In genomic region chr2:8281950-8282857, GRCh38 we compare ENCODE assay signal across 14 cellular contexts.
DNase-seq lines count a peak whose midpoint lies in the region; ATAC-seq and TF ChIP-seq lines count a peak whose summit lies in the region.
"Had no signal": no experiment of that assay in that cellular context is flagged by ENCODE, and none has a peak within 500 bp of the region (broad histone marks: within the 10 kb centered on the region; RNA-seq: fewer than 3 reads in every experiment).

No MANE protein-coding gene starts in this region.

- H3K36me3 Mint-ChIP-seq in activated T-cell treated with anti-CD3 and anti-CD28 coated beads, Interleukin-2, amount 50 U/mL, for 72 hours (ENCODE audit: insufficient read depth in 2 of 2): peaks cover 0 to under 1% of the 10 kb centered on the region in 2 donors
- peaks cover 13% of the 10 kb centered on the region for H3K36me3 Mint-ChIP-seq in stimulated activated effector memory CD8-positive, alpha-beta T cell treated with anti-CD3 and anti-CD28 coated beads, Interleukin-12 subunit alpha, Interleukin-12 subunit beta, amount 100 ng/mL, for 72 hours

- CTCF ChIA-PET in SK-N-SH (lab: Yijun Ruan, JAX): interaction anchor here (0.5 to 2.0 kb wide), 8 partner anchors 10 to 1185 kb away, joined by 3 to 5 read pairs (median 4); no protein-coding TSS in a partner anchor

- H3K27ac Mint-ChIP-seq in activated T-cell treated with anti-CD3 and anti-CD28 coated beads, Interleukin-2, amount 50 U/mL, for 72 hours: no peak overlapping the region
- H3K27ac Mint-ChIP-seq in stimulated activated effector memory CD8-positive, alpha-beta T cell treated with anti-CD3 and anti-CD28 coated beads, Interleukin-12 subunit alpha, Interleukin-12 subunit beta, amount 100 ng/mL, for 72 hours: peak overlapping the region; percentile 94

- H3K9me3 ChIP-seq in SK-N-SH: no peaks in the 10 kb centered on the region
- H3K9me3 ChIP-seq in effector memory CD4-positive, alpha-beta T cell (ENCODE audit: control insufficient read depth, low read length): no peaks in the 10 kb centered on the region
- H3K9me3 ChIP-seq: psoas muscle, suprapubic skin had no signal

- peaks cover 16% of the 10 kb centered on the region for H3K27me3 Mint-ChIP-seq in activated T-cell treated with anti-CD3 and anti-CD28 coated beads, Interleukin-2, amount 50 U/mL, for 72 hours (ENCODE audit: low read depth)

- TF ChIP-seq RAD21 in SK-N-SH (IDR thresholded peaks at IDR 0.05; ENCODE audit: low read length): peak; percentile 40; the same call in 1 of the 2 replicates

- POLR2A ChIA-PET in SK-N-SH (lab: Yijun Ruan, JAX): interaction anchor here (1.3 to 2.0 kb wide), 2 partner anchors 258 to 400 kb away, joined by 6 to 8 read pairs; partner anchors contain the start of gene ID2

- H3K9me2 ChIP-seq in SK-N-SH: no peaks in the 10 kb centered on the region

- peak overlapping the region in 1 of 2 experiments; percentile 76; a peak in 2 of 4 replicates for H3K27ac ChIP-seq in SK-N-SH (ENCODE audit: low read depth in 2 of 2, low read length in 1 of 2)
- H3K27ac ChIP-seq in effector memory CD4-positive, alpha-beta T cell (ENCODE audit: insufficient read depth, low read length, poor library complexity, severe bottlenecking): no peak overlapping the region
- H3K27ac ChIP-seq: psoas muscle, suprapubic skin, VCaP had no signal

- no peaks in the 10 kb centered on the region for H3K36me3 ChIP-seq in SK-N-SH (replicated peaks in 1 of 2; ENCODE audit: control insufficient read depth in 1 of 2, insufficient read depth in 2 of 2, low read length in 1 of 2)
- H3K36me3 ChIP-seq in effector memory CD4-positive, alpha-beta T cell (ENCODE audit: control insufficient read depth, insufficient read depth, low read length): no peaks in the 10 kb centered on the region
- H3K36me3 ChIP-seq: suprapubic skin had no signal

- H3K4me1 ChIP-seq in SK-N-SH (ENCODE audit: control insufficient read depth in 1 of 2, insufficient read depth in 2 of 2, low read depth in 1 of 2, low read length in 1 of 2): peaks cover 0 to 22% of the 10 kb centered on the region in 2 experiments; a peak in 2 of 4 replicates
- H3K4me1 ChIP-seq in effector memory CD4-positive, alpha-beta T cell (ENCODE audit: control insufficient read depth, insufficient read depth, low read length, poor library complexity, severe bottlenecking): peaks cover 3% of the 10 kb centered on the region
- H3K4me1 ChIP-seq: psoas muscle had no signal

- H3K4me1 Mint-ChIP-seq in activated T-cell treated with anti-CD3 and anti-CD28 coated beads, Interleukin-2, amount 50 U/mL, for 72 hours (ENCODE audit: low read depth): peaks cover 13% of the 10 kb centered on the region
- peaks cover 56% of the 10 kb centered on the region for H3K4me1 Mint-ChIP-seq in stimulated activated effector memory CD8-positive, alpha-beta T cell treated with anti-CD3 and anti-CD28 coated beads, Interleukin-12 subunit alpha, Interleukin-12 subunit beta, amount 100 ng/mL, for 72 hours

- 78% methylated on average over 21 of the region's 25 CpGs for WGBS in SK-N-SH (ENCODE audit: low lambda C conversion rate)

- TF ChIP-seq EP300 in SK-N-SH (IDR thresholded peaks at IDR 0.05; ENCODE audit: borderline replicate concordance in 1 of 2, low read depth in 1 of 2, low read length in 1 of 2): peak in 1 of 2 experiments; percentile 96; a peak in 2 of 4 replicates

- no peak overlapping the region for H3K9ac ChIP-seq in SK-N-SH

- peaks cover 0 to under 1% of the 10 kb centered on the region in 2 donors for H3K9me3 Mint-ChIP-seq in activated T-cell treated with anti-CD3 and anti-CD28 coated beads, Interleukin-2, amount 50 U/mL, for 72 hours
- no peaks in the 10 kb centered on the region for H3K9me3 Mint-ChIP-seq in stimulated activated effector memory CD8-positive, alpha-beta T cell treated with anti-CD3 and anti-CD28 coated beads, Interleukin-12 subunit alpha, Interleukin-12 subunit beta, amount 100 ng/mL, for 72 hours

- no peak for DNase-seq in activated T-cell treated with anti-CD3 and anti-CD28 coated beads, Interleukin-2, amount 50 U/mL, for 72 hours
- no peak for DNase-seq in activated T-cell treated with anti-CD3 and anti-CD28 coated beads, Interleukin-2, amount 50 U/mL, for 48 hours
- DNase-seq in SK-N-SH: peak; percentile 81
- peak in 1 of 3 donors; percentile 3 for DNase-seq in effector memory CD4-positive, alpha-beta T cell
- DNase-seq in stimulated activated effector memory CD8-positive, alpha-beta T cell treated with anti-CD3 and anti-CD28 coated beads, Interleukin-12 subunit alpha, Interleukin-12 subunit beta, amount 100 ng/mL, for 72 hours (ENCODE audit: low spot score in 2 of 2): no peak
- DNase-seq: ACHN; activated CD8-positive, alpha-beta memory T cell treated with anti-CD3 and anti-CD28 coated beads, Interleukin-2, amount 50 U/mL, for 48 hours; amygdala; psoas muscle had no signal

- no peaks in the 10 kb centered on the region for H3K27me3 ChIP-seq in SK-N-SH (ENCODE audit: insufficient read depth)
- H3K27me3 ChIP-seq in effector memory CD4-positive, alpha-beta T cell (replicated peaks; ENCODE audit: control insufficient read depth, insufficient read depth, low read length, poor library complexity, severe bottlenecking): no peaks in the 10 kb centered on the region
- H3K27me3 ChIP-seq: suprapubic skin had no signal

- H3F3A ChIP-seq in SK-N-SH (replicated peaks; ENCODE audit: insufficient read depth): no peaks in the 10 kb centered on the region

- no peak overlapping the region for H3K4me3 ChIP-seq in SK-N-SH (ENCODE audit: low read depth in 2 of 2, low read length in 1 of 2)
- H3K4me3 ChIP-seq in effector memory CD4-positive, alpha-beta T cell (ENCODE audit: insufficient read depth, low read depth, low read length, poor library complexity, severe bottlenecking): peak overlapping the region; percentile 22
- H3K4me3 ChIP-seq: psoas muscle, suprapubic skin had no signal

- ATAC-seq in activated T-cell treated with anti-CD3 and anti-CD28 coated beads, Interleukin-2, amount 50 U/mL, for 72 hours (replicated peaks in 1 of 2): peak in 1 of 2 donors; percentile 81
- ATAC-seq in stimulated activated effector memory CD8-positive, alpha-beta T cell treated with anti-CD3 and anti-CD28 coated beads, Interleukin-12 subunit alpha, Interleukin-12 subunit beta, amount 100 ng/mL, for 72 hours: peak; percentile 95
- no peak for ATAC-seq in GM19023 (IDR thresholded peaks at IDR 0.05; ENCODE audit: unreplicated experiment)
- no peak for ATAC-seq in GM21526 (IDR thresholded peaks at IDR 0.05; ENCODE audit: low FRiP score, unreplicated experiment)
- no peak for ATAC-seq in HG02763 (IDR thresholded peaks at IDR 0.05; ENCODE audit: unreplicated experiment)
- ATAC-seq: psoas muscle had no signal

- no peak overlapping the region for H2AFZ ChIP-seq in SK-N-SH (ENCODE audit: low read depth)

- H3K79me2 ChIP-seq in SK-N-SH (ENCODE audit: insufficient read depth): no peaks in the 10 kb centered on the region

- H3K4me3 Mint-ChIP-seq in activated T-cell treated with anti-CD3 and anti-CD28 coated beads, Interleukin-2, amount 50 U/mL, for 72 hours: peak overlapping the region; percentile 52 to 82
- peak overlapping the region; percentile 85 for H3K4me3 Mint-ChIP-seq in stimulated activated effector memory CD8-positive, alpha-beta T cell treated with anti-CD3 and anti-CD28 coated beads, Interleukin-12 subunit alpha, Interleukin-12 subunit beta, amount 100 ng/mL, for 72 hours

- TF ChIP-seq CTCF in SK-N-SH (IDR thresholded peaks at IDR 0.05): no peak

- H4K20me1 ChIP-seq in SK-N-SH (ENCODE audit: insufficient read depth): no peaks in the 10 kb centered on the region

- H3K4me2 ChIP-seq in SK-N-SH: no peak overlapping the region

TF ChIP-seq in SK-N-SH, 30 proteins besides CTCF, POLR2A, EP300 and RAD21:
- TF ChIP-seq MXI1 (IDR thresholded peaks at IDR 0.05; ENCODE audit: low read depth, low read length) (peak; percentile 61; the same call in 1 of the 2 replicates), SMC3 (IDR thresholded peaks at IDR 0.05; ENCODE audit: low read depth, low read length) (peak; percentile 15; the same call in 1 of the 2 replicates), GATA2 (CRISPR knock-in tag; IDR thresholded peaks at IDR 0.05) (no peak; the same call in 1 of the 2 replicates), POLR2AphosphoS5 (IDR thresholded peaks at IDR 0.05; ENCODE audit: low read depth, low read length) (no peak), CHD2 (IDR thresholded peaks at IDR 0.05; ENCODE audit: low read length, partially characterized antibody) (peak; percentile 78), RFX5 (IDR thresholded peaks at IDR 0.05; ENCODE audit: low read length) (0 out of 2 replicates have a peak, but pooled peaks have one; percentile 22), MEF2A (IDR thresholded peaks at IDR 0.05; ENCODE audit: borderline replicate concordance, low read depth) (no peak), FOXJ3 (CRISPR knock-in tag; IDR thresholded peaks at IDR 0.05) (peak; percentile 78; the same call in 1 of the 2 replicates), TCF12 (IDR thresholded peaks at IDR 0.05) (peak; percentile 44; the same call in 1 of the 2 replicates), RCOR1 (IDR thresholded peaks at IDR 0.05; ENCODE audit: low read length) (peak; percentile 86), FOXM1 (IDR thresholded peaks at IDR 0.05; ENCODE audit: low read depth) (no peak)
- TF ChIP-seq, protein P1, sequence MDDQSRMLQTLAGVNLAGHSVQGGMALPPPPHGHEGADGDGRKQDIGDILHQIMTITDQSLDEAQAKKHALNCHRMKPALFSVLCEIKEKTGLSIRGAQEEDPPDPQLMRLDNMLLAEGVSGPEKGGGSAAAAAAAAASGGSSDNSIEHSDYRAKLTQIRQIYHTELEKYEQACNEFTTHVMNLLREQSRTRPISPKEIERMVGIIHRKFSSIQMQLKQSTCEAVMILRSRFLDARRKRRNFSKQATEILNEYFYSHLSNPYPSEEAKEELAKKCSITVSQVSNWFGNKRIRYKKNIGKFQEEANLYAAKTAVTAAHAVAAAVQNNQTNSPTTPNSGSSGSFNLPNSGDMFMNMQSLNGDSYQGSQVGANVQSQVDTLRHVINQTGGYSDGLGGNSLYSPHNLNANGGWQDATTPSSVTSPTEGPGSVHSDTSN (IDR thresholded peaks at IDR 0.05): no peak
